ENCODE assay signal across 8 cellular contexts in the genomic region with DNA sequence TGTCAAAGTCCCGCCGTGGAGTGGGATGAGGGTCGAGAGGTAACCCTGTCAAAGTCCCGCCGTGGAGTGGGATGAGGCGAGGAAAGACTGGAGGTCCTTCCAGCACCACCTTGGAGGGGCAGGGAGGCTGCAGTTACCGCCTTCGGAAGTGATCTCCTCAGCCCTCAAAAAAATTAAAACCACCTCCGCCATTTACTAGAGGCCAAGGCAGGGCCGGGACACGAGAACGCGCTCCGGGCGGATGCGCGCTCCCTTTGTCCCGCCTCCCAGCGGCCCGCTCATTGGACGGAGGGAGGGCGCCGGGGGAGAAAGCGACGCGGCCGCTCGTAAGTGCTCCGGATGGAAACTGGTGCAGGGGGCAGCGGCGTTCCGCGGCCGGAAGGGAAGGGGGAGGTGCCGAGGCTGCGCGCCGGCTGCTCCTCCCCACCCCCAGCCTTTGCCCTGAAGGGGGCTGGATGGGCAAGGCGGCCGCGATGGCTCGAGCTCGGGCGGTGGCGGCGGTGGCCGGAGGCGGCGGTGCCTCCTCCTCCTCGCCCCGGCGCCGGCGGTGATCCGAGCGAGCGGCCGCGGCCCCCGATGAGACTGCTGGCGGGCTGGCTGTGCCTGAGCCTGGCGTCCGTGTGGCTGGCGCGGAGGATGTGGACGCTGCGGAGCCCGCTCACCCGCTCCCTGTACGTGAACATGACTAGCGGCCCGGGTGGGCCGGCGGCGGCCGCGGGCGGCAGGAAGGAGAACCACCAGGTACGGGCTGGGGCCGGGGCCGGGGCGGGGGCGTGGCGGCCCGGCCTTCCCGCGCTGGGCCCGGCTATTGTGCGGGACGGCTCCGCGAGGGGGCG. TPM values are rescaled to one million over a fixed set of nuclear protein-coding genes. Genes with fewer than 3 reads are reported as not detected.
DNase-seq lines count a peak whose midpoint lies in the region; ATAC-seq and TF ChIP-seq lines count a peak whose summit lies in the region.

A gene (plus strand): TSS at position 420 of the 836 bp plus-strand sequence. CDS start 157 bp downstream, at position 577.

- H3K36me3 ChIP-seq in gastroesophageal sphincter, result no peaks in the 10 kb centered on the region

- ATAC-seq in gastroesophageal sphincter, result peak; percentile 99

- peaks cover 0 to 56% (median 15%) of the 10 kb centered on the region in 3 donors for H3K4me1 ChIP-seq in gastroesophageal sphincter

- WGBS in gastroesophageal sphincter (ENCODE audit: low coverage in 1 of 2), 2 donors, result 0% methylated on average over 8 of the region's 93 CpGs; no CpG with 5 or more reads in 1 of the 2 donors

- no peaks in the 10 kb centered on the region for H3K27me3 ChIP-seq in gastroesophageal sphincter

- H3K9me3 ChIP-seq in gastroesophageal sphincter, result no peaks in the 10 kb centered on the region

- DNase-seq in GF-D8 (lab: John Stamatoyannopoulos, UW) (peak; percentile 72), HEK293T (ENCODE audit: extremely low spot score) (peak; percentile 90), MV-4-11 (lab: John Stamatoyannopoulos, UW) (peak; percentile 89), SK-MEL-5 (ENCODE audit: low read depth, low spot score) (peak; percentile 92), non-pigmented ciliary epithelial cell (ENCODE audit: low read depth) (peak; percentile 71), superior temporal gyrus (ENCODE audit: extremely low spot score) (peak; percentile 95)
- peak; percentile 95 for DNase-seq in activated naive CD4-positive, alpha-beta T cell treated with anti-CD3 and anti-CD28 coated beads, Interleukin-2, amount 10 ng/mL, durations not matched to agents 7 days and 5 days

- H3K4me1 Mint-ChIP-seq in activated naive CD4-positive, alpha-beta T cell treated with anti-CD3 and anti-CD28 coated beads, Interleukin-2, amount 10 ng/mL, durations not matched to agents 7 days and 5 days, result peaks cover 63% of the 10 kb centered on the region

- POLR2A ChIA-PET in HEK293T (lab: Yijun Ruan, JAX), result no interaction called here

- no peak for TF ChIP-seq EP300 in gastroesophageal sphincter (IDR thresholded peaks at IDR 0.05)

- H3K4me3 ChIP-seq in gastroesophageal sphincter, result peak within 1 kb of the TSS; percentile 68 to 97

- peak within 1 kb of the TSS; percentile 77 to 97 (median 94) for H3K27ac ChIP-seq in gastroesophageal sphincter

- in situ Hi-C loops in SK-MEL-5 (cut with HindIII; ENCODE audit: low pct_unique_long_range_greater_than_20kb, low sequenced_read_pairs), result no loop called here

- TF ChIP-seq CTCF in gastroesophageal sphincter (IDR thresholded peaks at IDR 0.05), result peak in 2 of 4 experiments; percentile 17 to 20

- H3K27ac Mint-ChIP-seq in activated naive CD4-positive, alpha-beta T cell treated with anti-CD3 and anti-CD28 coated beads, Interleukin-2, amount 10 ng/mL, durations not matched to agents 7 days and 5 days, result peak within 1 kb of the TSS; percentile 92

- H3K36me3 Mint-ChIP-seq in activated naive CD4-positive, alpha-beta T cell treated with anti-CD3 and anti-CD28 coated beads, Interleukin-2, amount 10 ng/mL, durations not matched to agents 7 days and 5 days, result peaks cover 9% of the 10 kb centered on the region

- no peaks in the 10 kb centered on the region for H3K9me3 Mint-ChIP-seq in activated naive CD4-positive, alpha-beta T cell treated with anti-CD3 and anti-CD28 coated beads, Interleukin-2, amount 10 ng/mL, durations not matched to agents 7 days and 5 days

- TF ChIP-seq POLR2A in gastroesophageal sphincter (IDR thresholded peaks at IDR 0.05), result peak; percentile 75 to 78

- peak within 1 kb of the TSS; percentile 92 for H3K4me3 Mint-ChIP-seq in activated naive CD4-positive, alpha-beta T cell treated with anti-CD3 and anti-CD28 coated beads, Interleukin-2, amount 10 ng/mL, durations not matched to agents 7 days and 5 days

- CTCF ChIA-PET in HEK293T (lab: Yijun Ruan, JAX), result no interaction called here
- CTCF ChIA-PET in activated naive CD4-positive, alpha-beta T cell treated with anti-CD3 and anti-CD28 coated beads, Interleukin-2, amount 10 ng/mL, durations not matched to agents 7 days and 5 days (lab: Charles Lee), result interaction anchor here (1.0 kb wide), 1 partner anchor 15 kb away, joined by 3 read pairs; no protein-coding TSS in a partner anchor

- H3K27me3 Mint-ChIP-seq in activated naive CD4-positive, alpha-beta T cell treated with anti-CD3 and anti-CD28 coated beads, Interleukin-2, amount 10 ng/mL, durations not matched to agents 7 days and 5 days, result no peaks in the 10 kb centered on the region

TF ChIP-seq in HEK293T, 16 proteins besides CTCF, POLR2A, EP300 and RAD21:
- TF ChIP-seq BHLHE40 (IDR thresholded peaks at IDR 0.05; ENCODE audit: borderline replicate concordance), result no peak
- TF ChIP-seq, protein P1, sequence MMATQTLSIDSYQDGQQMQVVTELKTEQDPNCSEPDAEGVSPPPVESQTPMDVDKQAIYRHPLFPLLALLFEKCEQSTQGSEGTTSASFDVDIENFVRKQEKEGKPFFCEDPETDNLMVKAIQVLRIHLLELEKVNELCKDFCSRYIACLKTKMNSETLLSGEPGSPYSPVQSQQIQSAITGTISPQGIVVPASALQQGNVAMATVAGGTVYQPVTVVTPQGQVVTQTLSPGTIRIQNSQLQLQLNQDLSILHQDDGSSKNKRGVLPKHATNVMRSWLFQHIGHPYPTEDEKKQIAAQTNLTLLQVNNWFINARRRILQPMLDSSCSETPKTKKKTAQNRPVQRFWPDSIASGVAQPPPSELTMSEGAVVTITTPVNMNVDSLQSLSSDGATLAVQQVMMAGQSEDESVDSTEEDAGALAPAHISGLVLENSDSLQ (IDR thresholded peaks at IDR 0.05), result no peak
- no peak for TF ChIP-seq HDGF (IDR thresholded peaks at IDR 0.05; ENCODE audit: borderline replicate concordance)
- TF ChIP-seq TARDBP (IDR thresholded peaks at IDR 0.05), result no peak
- no peak for TF ChIP-seq FOXM1 (IDR thresholded peaks at IDR 0.05; ENCODE audit: borderline replicate concordance)
- peak; percentile 92 for TF ChIP-seq CTBP1 (IDR thresholded peaks at IDR 0.05; ENCODE audit: borderline replicate concordance)
- no peak for TF ChIP-seq SUZ12 (IDR thresholded peaks at IDR 0.05)
- TF ChIP-seq LEF1 (IDR thresholded peaks at IDR 0.05; ENCODE audit: borderline replicate concordance), result peak; percentile 71; the same call in 1 of the 2 replicates
- TF ChIP-seq FOXK2 (IDR thresholded peaks at IDR 0.05), result no peak
- peak; percentile 81 for TF ChIP-seq ARNT (IDR thresholded peaks at IDR 0.05)
- no peak for TF ChIP-seq ZNF384 (IDR thresholded peaks at IDR 0.05)
- no peak for TF ChIP-seq NFRKB (IDR thresholded peaks at IDR 0.05)
- TF ChIP-seq FOXA1 (IDR thresholded peaks at IDR 0.05), result no peak
- TF ChIP-seq ELF4 (IDR thresholded peaks at IDR 0.05), result no peak

RNA-seq across cellular contexts. Expression of the gene that starts here (rescaled TPM):
- total RNA-seq in SK-MEL-5 (2014; rRNA removed; shearing (Covaris generic)), result 792 and 883 TPM in 2 replicates
- 347 and 392 TPM in 2 replicates for polyA plus RNA-seq in SK-MEL-5 (2015; cell fraction: cytosol; rRNA removed)
- polyA plus RNA-seq in SK-MEL-5 (2015; cell fraction: nucleus; rRNA removed), result 144 and 222 TPM in 2 replicates
- total RNA-seq in gastroesophageal sphincter, result 100 to 1,000 TPM in 3 of 4 donors, 10 to 100 TPM in 1; 97.0 to 118 (median 108) TPM

Comparison
In these comparisons a context has a peak if more than half of its experiments do, and no peak if none do; other contexts are left out.
1. Peak in every context shown above with its lines: DNase-seq, ATAC-seq, H3K4me3 ChIP-seq and H3K27ac ChIP-seq.